In the genomic region with DNA sequence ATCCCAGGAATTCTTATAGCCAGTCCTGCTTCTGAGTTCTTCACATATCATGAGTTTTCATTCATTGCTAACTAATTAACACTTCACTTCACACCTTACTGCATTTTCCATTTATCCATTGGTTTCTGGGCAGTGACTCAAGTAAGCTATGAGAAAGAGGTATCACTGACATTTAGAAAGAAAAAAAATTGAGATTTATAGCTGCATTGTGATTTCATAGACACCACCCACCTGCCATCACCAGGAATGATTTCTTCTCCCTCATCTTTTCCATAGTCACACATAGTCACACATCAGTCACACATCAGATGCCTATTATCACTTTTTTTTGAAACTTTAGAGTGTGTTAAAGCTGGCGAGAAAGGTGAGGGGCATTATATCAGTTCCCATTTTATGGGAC, we compare ENCODE assay signal across 19 cellular contexts.
A peak's percentile ranks its signal among the peaks of the same experiment; 100 is the strongest.
DNase-seq lines count a peak whose midpoint lies in the region; ATAC-seq lines count a peak whose summit lies in the region.
"Had no signal": no experiment of that assay in that cellular context is flagged by ENCODE, and none has a peak within 500 bp of the region (broad histone marks: within the 10 kb centered on the region; RNA-seq: fewer than 3 reads in every experiment).

No MANE protein-coding gene starts in this region.

- H3K27ac Mint-ChIP-seq in activated naive CD8-positive, alpha-beta T cell treated with anti-CD3 and anti-CD28 coated beads, Interleukin-2, amount 50 U/mL, for 24 hours: no peak overlapping the region
- H3K27ac Mint-ChIP-seq in activated naive CD8-positive, alpha-beta T cell treated with anti-CD3 and anti-CD28 coated beads for 36 hours: no peak overlapping the region
- no peak overlapping the region for H3K27ac Mint-ChIP-seq in T-cell
- H3K27ac Mint-ChIP-seq: CD14-positive monocyte; CD4-positive, alpha-beta T cell; CD8-positive, alpha-beta memory T cell; HFFc6 had no signal

- POLR2A ChIA-PET in T-cell (lab: Charles Lee): no interaction called here

- H3K36me3 Mint-ChIP-seq in activated naive CD8-positive, alpha-beta T cell treated with anti-CD3 and anti-CD28 coated beads, Interleukin-2, amount 50 U/mL, for 24 hours (ENCODE audit: low read depth): peaks cover 3% of the 10 kb centered on the region
- peaks cover 2% of the 10 kb centered on the region for H3K36me3 Mint-ChIP-seq in activated naive CD8-positive, alpha-beta T cell treated with anti-CD3 and anti-CD28 coated beads for 36 hours
- H3K36me3 Mint-ChIP-seq in T-cell: no peaks in the 10 kb centered on the region
- H3K36me3 Mint-ChIP-seq: CD14-positive monocyte had no signal

- CTCF ChIA-PET in T-cell (lab: Charles Lee): no interaction called here

- ATAC-seq in activated naive CD8-positive, alpha-beta T cell treated with anti-CD3 and anti-CD28 coated beads, Interleukin-2, amount 50 U/mL, for 24 hours: peak; percentile 43
- ATAC-seq in GM18861 (IDR thresholded peaks at IDR 0.05; ENCODE audit: unreplicated experiment): no peak
- ATAC-seq in T-cell (replicated peaks in 1 of 4): no peak
- ATAC-seq: A549 had no signal

- H3K4me1 Mint-ChIP-seq in activated naive CD8-positive, alpha-beta T cell treated with anti-CD3 and anti-CD28 coated beads, Interleukin-2, amount 50 U/mL, for 24 hours: peaks cover 6% of the 10 kb centered on the region
- H3K4me1 Mint-ChIP-seq in activated naive CD8-positive, alpha-beta T cell treated with anti-CD3 and anti-CD28 coated beads for 36 hours: no peaks in the 10 kb centered on the region
- no peaks in the 10 kb centered on the region for H3K4me1 Mint-ChIP-seq in T-cell
- H3K4me1 Mint-ChIP-seq: CD14-positive monocyte; CD8-positive, alpha-beta memory T cell had no signal

- H3K9me3 Mint-ChIP-seq in activated naive CD8-positive, alpha-beta T cell treated with anti-CD3 and anti-CD28 coated beads, Interleukin-2, amount 50 U/mL, for 24 hours: peaks cover 3% of the 10 kb centered on the region
- H3K9me3 Mint-ChIP-seq in activated naive CD8-positive, alpha-beta T cell treated with anti-CD3 and anti-CD28 coated beads for 36 hours: peaks cover 4% of the 10 kb centered on the region
- H3K9me3 Mint-ChIP-seq in T-cell: peaks cover 0 to 7% (median 0%) of the 10 kb centered on the region in 3 donors
- H3K9me3 Mint-ChIP-seq: HFFc6 had no signal

- H3K27me3 Mint-ChIP-seq in activated naive CD8-positive, alpha-beta T cell treated with anti-CD3 and anti-CD28 coated beads, Interleukin-2, amount 50 U/mL, for 24 hours: peaks cover 1% of the 10 kb centered on the region
- no peaks in the 10 kb centered on the region for H3K27me3 Mint-ChIP-seq in activated naive CD8-positive, alpha-beta T cell treated with anti-CD3 and anti-CD28 coated beads for 36 hours
- H3K27me3 Mint-ChIP-seq in T-cell: peaks cover 5 to 7% of the 10 kb centered on the region in 2 donors
- H3K27me3 Mint-ChIP-seq: CD4-positive, alpha-beta T cell had no signal

- H3K4me3 Mint-ChIP-seq in activated naive CD8-positive, alpha-beta T cell treated with anti-CD3 and anti-CD28 coated beads, Interleukin-2, amount 50 U/mL, for 24 hours: no peak overlapping the region
- H3K4me3 Mint-ChIP-seq in activated naive CD8-positive, alpha-beta T cell treated with anti-CD3 and anti-CD28 coated beads for 36 hours: no peak overlapping the region
- H3K4me3 Mint-ChIP-seq in T-cell: no peak overlapping the region
- H3K4me3 Mint-ChIP-seq: CD14-positive monocyte; CD4-positive, alpha-beta T cell; CD8-positive, alpha-beta memory T cell; HFFc6 had no signal

- no peak for DNase-seq in activated naive CD8-positive, alpha-beta T cell treated with anti-CD3 and anti-CD28 coated beads, Interleukin-2, amount 50 U/mL, for 24 hours
- no peak for DNase-seq in activated naive CD8-positive, alpha-beta T cell treated with anti-CD3 and anti-CD28 coated beads for 36 hours
- DNase-seq in NCI-H2171 (lab: John Stamatoyannopoulos, UW) (peak; percentile 10), NCI-H446 treated with DMSO at 0.1 percent for 48 hours (lab: John Stamatoyannopoulos, UW) (peak; percentile 47), T-cell (no peak)
- DNase-seq: 8988T; ACHN; AML-193; BE2C; CD4-positive, alpha-beta T cell; CD8-positive, alpha-beta memory T cell; DMS 273 treated with DMSO at 0.1 percent for 48 hours; DMS79; GF-D8; GOT3; HFFc6 had no signal

Comparison
In these comparisons a context has a peak if more than half of its experiments do, and no peak if none do; other contexts are left out.
1. DNase-seq: peak in NCI-H2171 (single experiment) and NCI-H446 treated with DMSO at 0.1 percent for 48 hours (single experiment); none in activated naive CD8-positive, alpha-beta T cell treated with anti-CD3 and anti-CD28 coated beads, Interleukin-2, amount 50 U/mL, for 24 hours (single experiment), activated naive CD8-positive, alpha-beta T cell treated with anti-CD3 and anti-CD28 coated beads for 36 hours (single experiment) and T-cell (0 of 34).